In the genomic region with DNA sequence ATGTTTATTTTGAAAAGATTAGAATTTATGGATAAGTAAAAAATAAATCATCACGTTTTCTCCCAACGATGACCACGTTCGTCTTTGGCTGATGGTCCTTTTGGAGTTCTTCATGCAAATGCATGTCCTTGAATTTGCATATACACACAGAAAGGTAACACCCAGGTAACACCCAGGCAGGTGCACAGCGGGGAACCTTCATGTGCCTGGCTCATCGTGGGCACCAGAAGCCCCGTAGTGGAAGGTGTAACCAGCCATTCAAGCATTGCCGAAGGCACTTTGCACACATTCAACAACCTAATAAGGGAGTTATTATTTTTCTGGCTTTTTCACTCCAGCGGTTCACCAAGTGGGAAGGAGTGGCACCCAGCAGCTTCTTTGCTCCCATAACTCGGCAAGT, we compare ENCODE assay signal across 15 cellular contexts.
A peak's percentile ranks its signal among the peaks of the same experiment; 100 is the strongest.
DNase-seq lines count a peak whose midpoint lies in the region; ATAC-seq and TF ChIP-seq lines count a peak whose summit lies in the region.
"Had no signal": no experiment of that assay in that cellular context is flagged by ENCODE, and none has a peak within 500 bp of the region (broad histone marks: within the 10 kb centered on the region; RNA-seq: fewer than 3 reads in every experiment).

No MANE protein-coding gene starts in this region.

- ATAC-seq in left lobe of liver, result no peak
- no peak for ATAC-seq in HG03354 (IDR thresholded peaks at IDR 0.05; ENCODE audit: poor library complexity, severe bottlenecking, unreplicated experiment)
- ATAC-seq: Right ventricle myocardium inferior had no signal

- no peaks in the 10 kb centered on the region for H3K4me1 Mint-ChIP-seq in activated T-cell treated with anti-CD3 and anti-CD28 coated beads, Interleukin-2, amount 50 U/mL, for 24 hours (ENCODE audit: low read depth)
- peaks cover 12% of the 10 kb centered on the region for H3K4me1 Mint-ChIP-seq in type B pancreatic cell (ENCODE audit: unreplicated experiment)

- H3K4me3 Mint-ChIP-seq in activated T-cell treated with anti-CD3 and anti-CD28 coated beads, Interleukin-2, amount 50 U/mL, for 24 hours, result no peak overlapping the region
- no peak overlapping the region for H3K4me3 Mint-ChIP-seq in type B pancreatic cell

- peak; percentile 2 for DNase-seq in activated T-cell treated with anti-CD3 and anti-CD28 coated beads, Interleukin-2, amount 50 U/mL, for 1 hour
- DNase-seq in activated T-cell treated with anti-CD3 and anti-CD28 coated beads, Interleukin-2, amount 50 U/mL, for 24 hours, result no peak
- DNase-seq in NCI-H510A (lab: John Stamatoyannopoulos, UW) (peak; percentile 83), left lobe of liver (ENCODE audit: low spot score) (peak; percentile 19), type B pancreatic cell (ENCODE audit: extremely low spot score, unreplicated experiment) (peak; percentile 29), DMS53 (lab: John Stamatoyannopoulos, UW) (no peak), NCI-H446 treated with DMSO at 0.1 percent for 48 hours (lab: John Stamatoyannopoulos, UW) (no peak)
- DNase-seq: KG1, NCI-H1048, NCI-H1694 treated with DMSO at 0.1 percent for 48 hours, NCI-H2171 treated with DMSO at 0.1 percent for 48 hours, PC-9, SK-N-SH had no signal

- H3K27ac Mint-ChIP-seq in activated T-cell treated with anti-CD3 and anti-CD28 coated beads, Interleukin-2, amount 50 U/mL, for 24 hours, result no peak overlapping the region
- H3K27ac Mint-ChIP-seq in type B pancreatic cell, result no peak overlapping the region

- H3K36me3 Mint-ChIP-seq in activated T-cell treated with anti-CD3 and anti-CD28 coated beads, Interleukin-2, amount 50 U/mL, for 24 hours (ENCODE audit: low read depth), result peaks cover 67% of the 10 kb centered on the region
- no peaks in the 10 kb centered on the region for H3K36me3 Mint-ChIP-seq in type B pancreatic cell

- no peak for TF ChIP-seq CTCF in type B pancreatic cell (conservative IDR thresholded peaks at IDR 0.05)

- H3K27me3 Mint-ChIP-seq in activated T-cell treated with anti-CD3 and anti-CD28 coated beads, Interleukin-2, amount 50 U/mL, for 24 hours, result no peaks in the 10 kb centered on the region
- H3K27me3 Mint-ChIP-seq in type B pancreatic cell, result no peaks in the 10 kb centered on the region

- no peaks in the 10 kb centered on the region for H3K9me3 Mint-ChIP-seq in activated T-cell treated with anti-CD3 and anti-CD28 coated beads, Interleukin-2, amount 50 U/mL, for 24 hours
- H3K9me3 Mint-ChIP-seq in type B pancreatic cell, result no peaks in the 10 kb centered on the region

Comparison
In these comparisons a context has a peak if more than half of its experiments do, and no peak if none do; other contexts are left out.
1. DNase-seq: peak in activated T-cell treated with anti-CD3 and anti-CD28 coated beads, Interleukin-2, amount 50 U/mL, for 1 hour (single experiment), NCI-H510A (single experiment), left lobe of liver (single experiment) and type B pancreatic cell (single experiment); none in activated T-cell treated with anti-CD3 and anti-CD28 coated beads, Interleukin-2, amount 50 U/mL, for 24 hours (single experiment), DMS53 (single experiment) and NCI-H446 treated with DMSO at 0.1 percent for 48 hours (single experiment).